In genomic region chr4:159248383-159249178, GRCh38 we compare ENCODE assay signal across 10 cellular contexts.
A peak's percentile ranks its signal among the peaks of the same experiment; 100 is the strongest.
DNase-seq lines count a peak whose midpoint lies in the region; ATAC-seq, FAIRE-seq and TF ChIP-seq lines count a peak whose summit lies in the region.
"Had no signal": no experiment of that assay in that cellular context is flagged by ENCODE, and none has a peak within 500 bp of the region (broad histone marks: within the 10 kb centered on the region; RNA-seq: fewer than 3 reads in every experiment).

No MANE protein-coding gene starts in this region.

- BruUV-seq in IMR-90 (replicated peaks; lab: Mats Ljungman, UMichigan) = no TSS peak
- no TSS peak for BruUV-seq in HepG2 (replicated peaks; lab: Mats Ljungman, UMichigan)

- peak overlapping the region; percentile 64 for H3K14ac ChIP-seq in IMR-90 (replicated peaks; ENCODE audit: low read depth, low read length)

- H3K56ac ChIP-seq in IMR-90 (ENCODE audit: extremely low read depth, insufficient read depth, low read length) = no peak overlapping the region

- H3K18ac ChIP-seq in IMR-90 (ENCODE audit: low read depth, low read length) = no peak overlapping the region; the same call in 1 of the 2 replicates

- peak overlapping the region; percentile 37 for H3K27ac ChIP-seq in 22Rv1
- no peak overlapping the region for H3K27ac ChIP-seq in IMR-90 (ENCODE audit: insufficient read depth, low read length)
- no peak overlapping the region for H3K27ac ChIP-seq in body of pancreas
- H3K27ac ChIP-seq in HepG2 (ENCODE audit: extremely low read length, insufficient read depth, low read length) = no peak overlapping the region

- no peak overlapping the region for H2BK15ac ChIP-seq in IMR-90 (ENCODE audit: low read depth, low read length)

- H3K79me1 ChIP-seq in IMR-90 (ENCODE audit: low read depth in 1 of 2, low read length in 2 of 2) = peaks cover 14 to 24% of the 10 kb centered on the region in 2 experiments

- TF ChIP-seq CTCF in 22Rv1 (IDR thresholded peaks at IDR 0.05) = no peak
- no peak for TF ChIP-seq CTCF in IMR-90 (conservative IDR thresholded peaks at IDR 0.05; ENCODE audit: low read depth, low read length)
- no peak for TF ChIP-seq CTCF in body of pancreas (IDR thresholded peaks at IDR 0.05)
- no peak for TF ChIP-seq CTCF in HepG2 (CRISPR knock-in tag; IDR thresholded peaks at IDR 0.05)

- no CpG with 5 or more reads among the region's 7 CpGs for WGBS in IMR-90 (ENCODE audit: extremely low coverage in 2 of 2, insufficient read length in 1 of 2), 2 experiments
- WGBS in body of pancreas, 2 donors = 64 to 70% methylated on average over 7 of the region's 7 CpGs
- 87% methylated on average over 7 of the region's 7 CpGs for WGBS in HepG2 (ENCODE audit: low lambda C conversion rate)

- TF ChIP-seq POLR2A in IMR-90 (IDR thresholded peaks at IDR 0.05; ENCODE audit: low read depth, low read length) (no peak), body of pancreas (IDR thresholded peaks at IDR 0.05) (no peak), HepG2 (IDR thresholded peaks at IDR 0.05; ENCODE audit: insufficient read depth in 1 of 2, low read depth in 2 of 2, low read length in 2 of 2) (no peak), GM18505 (IDR thresholded peaks at IDR 0.05; ENCODE audit: borderline replicate concordance, extremely low read depth, insufficient read depth, insufficient read length) (no peak)

- no peak overlapping the region; the same call in 1 of the 2 replicates for H3K9ac ChIP-seq in IMR-90 (ENCODE audit: low read depth, low read length)
- no peak overlapping the region for H3K9ac ChIP-seq in HepG2 (ENCODE audit: insufficient read depth, low read depth, low read length)

- H3K23ac ChIP-seq in IMR-90 (ENCODE audit: low read depth, low read length) = peak overlapping the region; percentile 41; the same call in 1 of the 2 replicates

- dilution Hi-C loops in IMR-90 (cut with HindIII; ENCODE audit: low sequenced_read_pairs, unreplicated experiment) = no loop called here

- peak overlapping the region; percentile 12; the same call in 1 of the 2 replicates for H3K4me3 ChIP-seq in IMR-90 (ENCODE audit: insufficient read depth, low read depth, low read length)
- no peak overlapping the region for H3K4me3 ChIP-seq in body of pancreas
- H3K4me3 ChIP-seq in HepG2 (replicated peaks in 1 of 3; ENCODE audit: insufficient read depth in 1 of 3, low read depth in 2 of 3, low read length in 3 of 3) = no peak overlapping the region
- H3K4me3 ChIP-seq: mucosa of descending colon had no signal

- peak overlapping the region; percentile 69 for H3K4me2 ChIP-seq in IMR-90 (ENCODE audit: low read depth, low read length)
- H3K4me2 ChIP-seq in HepG2 (ENCODE audit: low read depth, low read length) = no peak overlapping the region

- H3K27me3 ChIP-seq in IMR-90 (ENCODE audit: control insufficient read depth, insufficient read depth, low read length) (no peaks in the 10 kb centered on the region), body of pancreas (no peaks in the 10 kb centered on the region), HepG2 (ENCODE audit: control insufficient read depth in 1 of 2, insufficient read depth in 2 of 2, low read length in 2 of 2) (no peaks in the 10 kb centered on the region)

- no peak overlapping the region for H2AK9ac ChIP-seq in IMR-90 (replicated peaks; ENCODE audit: low read depth, low read length, poor library complexity)

- H3K9me3 ChIP-seq in IMR-90 (ENCODE audit: control insufficient read depth, insufficient read depth, low read length) (0 out of 2 replicates have a peak, but pooled peaks cover 3% of the 10 kb centered on the region), body of pancreas (no peaks in the 10 kb centered on the region), HepG2 (ENCODE audit: low read length) (no peaks in the 10 kb centered on the region)

- peak overlapping the region; percentile 12 for H2BK120ac ChIP-seq in IMR-90 (ENCODE audit: low read depth, low read length)

- peaks cover 3% of the 10 kb centered on the region; the same call in 1 of the 2 replicates for H4K20me1 ChIP-seq in IMR-90 (ENCODE audit: insufficient read depth, low read length)
- no peaks in the 10 kb centered on the region for H4K20me1 ChIP-seq in HepG2 (ENCODE audit: insufficient read depth, low read length)

- H3K36me3 ChIP-seq in IMR-90 (ENCODE audit: control insufficient read depth, insufficient read depth, low read length) (peaks cover 8% of the 10 kb centered on the region), body of pancreas (replicated peaks in 1 of 2; ENCODE audit: insufficient read depth in 1 of 2, low read depth in 2 of 2) (no peaks in the 10 kb centered on the region), HepG2 (replicated peaks in 1 of 2; ENCODE audit: control insufficient read depth in 1 of 2, insufficient read depth in 2 of 2, low read length in 2 of 2) (no peaks in the 10 kb centered on the region)

- H2BK20ac ChIP-seq in IMR-90 (ENCODE audit: low read depth, low read length) = 0 out of 2 replicates have a peak overlapping the region, but pooled peaks have one; percentile 24

- in situ Hi-C loops in IMR-90 (cut with MboI; ENCODE audit: low sequenced_read_pairs) = no loop called here
- in situ Hi-C loops in HepG2 (cut with HindIII; ENCODE audit: extremely low pct_ligation_motif_present, low pct_unique_long_range_greater_than_20kb) = no loop called here

- CTCF ChIA-PET in IMR-90 (lab: Yijun Ruan, JAX) = interaction anchor here (0.7 kb wide), 1 partner anchor 36 kb away, joined by 7 read pairs; no protein-coding TSS in a partner anchor
- CTCF ChIA-PET in HepG2 (lab: Yijun Ruan, JAX; ENCODE audit: low intra/inter-chr PET ratio, low total read pairs) = no interaction called here

- H3K9me1 ChIP-seq in IMR-90 (ENCODE audit: insufficient read depth, low read length) = peaks cover 4% of the 10 kb centered on the region; the same call in 1 of the 2 replicates

- peak overlapping the region; percentile 34 for H3K4ac ChIP-seq in IMR-90 (ENCODE audit: low read depth, low read length)

- intact Hi-C loops in IMR-90 (cut with micrococcal nuclease) = no loop called here
- intact Hi-C loops in body of pancreas (cut with DNase I) = no loop called here
- intact Hi-C loops in HepG2 (cut with micrococcal nuclease; ENCODE audit: unreplicated experiment) = loop anchor here (5.0 kb wide), 1 partner anchor 69 kb away; no protein-coding TSS in a partner anchor

- POLR2A ChIA-PET in IMR-90 (lab: Charles Lee; ENCODE audit: unreplicated experiment) = interaction anchor here (0.6 kb wide), 1 partner anchor 110 kb away, joined by 8 read pairs; no protein-coding TSS in a partner anchor
- POLR2A ChIA-PET in HepG2 (lab: Yijun Ruan, JAX) = no interaction called here

- DNase-seq in IMR-90 (peak; percentile 77), body of pancreas (no peak), HepG2 (ENCODE audit: low spot score) (peak; percentile 47), T-helper 9 cell (no peak)
- DNase-seq: activated T-cell treated with anti-CD3 and anti-CD28 coated beads, Interleukin-2, amount 50 U/mL, for 72 hours; mucosa of descending colon had no signal

- no peak overlapping the region; the same call in 1 of the 2 replicates for H2AK5ac ChIP-seq in IMR-90 (ENCODE audit: low read depth, low read length)

- no peak for TF ChIP-seq EP300 in HepG2 (IDR thresholded peaks at IDR 0.05; ENCODE audit: low read depth in 2 of 2, low read length in 2 of 2)
- TF ChIP-seq EP300 in HepG2 (CRISPR knock-in tag; IDR thresholded peaks at IDR 0.05; ENCODE audit: borderline replicate concordance) = no peak

- FAIRE-seq in HepG2 (lab: Jason Lieb, UNC) = no peak

- no peak overlapping the region for H4K5ac ChIP-seq in IMR-90 (ENCODE audit: low read depth, low read length)

- H3K79me2 ChIP-seq in HepG2 (ENCODE audit: insufficient read depth, low read length) = no peaks in the 10 kb centered on the region

- H3K4me1 ChIP-seq in IMR-90 (ENCODE audit: control insufficient read depth, insufficient read depth, low read length) = peaks cover 8% of the 10 kb centered on the region
- peaks cover 7% of the 10 kb centered on the region for H3K4me1 ChIP-seq in body of pancreas
- H3K4me1 ChIP-seq in HepG2 (ENCODE audit: insufficient read depth, low read length) = peaks cover 10% of the 10 kb centered on the region

- H2AFZ ChIP-seq in IMR-90 (replicated peaks; ENCODE audit: low read length, poor library complexity) (no peak overlapping the region), HepG2 (ENCODE audit: low read length) (no peak overlapping the region)

- TF ChIP-seq RAD21 in IMR-90 (IDR thresholded peaks at IDR 0.05; ENCODE audit: low read length) (no peak), HepG2 (CRISPR knock-in tag; IDR thresholded peaks at IDR 0.05) (no peak)

- peak overlapping the region; percentile 56 for H2BK5ac ChIP-seq in IMR-90 (ENCODE audit: low read depth, low read length, poor library complexity, severe bottlenecking)

- ATAC-seq in IMR-90 (ENCODE audit: low read depth) (peak; percentile 89), body of pancreas (peak; percentile 81), HepG2 (peak; percentile 56; the same call in 1 of the 3 replicates), GM18505 (IDR thresholded peaks at IDR 0.05; ENCODE audit: unreplicated experiment) (no peak), GM18909 (IDR thresholded peaks at IDR 0.05; ENCODE audit: poor library complexity, unreplicated experiment) (no peak), HG02610 (IDR thresholded peaks at IDR 0.05; ENCODE audit: unreplicated experiment) (no peak)
- ATAC-seq: activated T-cell treated with anti-CD3 and anti-CD28 coated beads, Interleukin-2, amount 50 U/mL, for 72 hours; mucosa of descending colon had no signal

- no peak overlapping the region; the same call in 1 of the 2 replicates for H4K91ac ChIP-seq in IMR-90 (ENCODE audit: insufficient read depth, low read depth, low read length)

- H4K8ac ChIP-seq in IMR-90 (ENCODE audit: low read depth in 2 of 2, low read length in 2 of 2) = peak overlapping the region in 1 of 2 experiments; percentile 9; a peak in 1 of 4 replicates

TF ChIP-seq in IMR-90, 13 proteins besides CTCF, POLR2A, EP300 and RAD21 (continues in another document):
- TF ChIP-seq RFX5 (IDR thresholded peaks at IDR 0.05; ENCODE audit: low read depth, low read length) (no peak), SMC3 (IDR thresholded peaks at IDR 0.05; ENCODE audit: low read depth, low read length) (no peak), CEBPB (IDR thresholded peaks at IDR 0.05; ENCODE audit: low read depth, low read length) (peak; percentile 69; the same call in 1 of the 2 replicates), MAZ (IDR thresholded peaks at IDR 0.05; ENCODE audit: borderline replicate concordance, low read depth, low read length) (no peak), FOS (IDR thresholded peaks at IDR 0.05; ENCODE audit: low read depth, low read length) (no peak), MAFK (IDR thresholded peaks at IDR 0.05; ENCODE audit: low read depth, low read length) (no peak)

TF ChIP-seq in HepG2, 621 proteins besides CTCF, POLR2A, EP300 and RAD21 (continues in another document):
- 0 out of 2 replicates have a peak, but pooled peaks have one; percentile 24 for TF ChIP-seq FOXK1 (CRISPR knock-in tag; IDR thresholded peaks at IDR 0.05; ENCODE audit: borderline replicate concordance, low read depth)

Comparison
In these comparisons a context has a peak if more than half of its experiments do, and no peak if none do; other contexts are left out.
1. ATAC-seq: peak in IMR-90 (single experiment), body of pancreas (single experiment) and HepG2 (single experiment); none in GM18505 (single experiment), GM18909 (single experiment) and HG02610 (single experiment).
2. DNase-seq: peak in IMR-90 (single experiment) and HepG2 (single experiment); none in body of pancreas (0 of 4) and T-helper 9 cell (single experiment).